ENCODE assay signal across 13 cellular contexts in the genomic region with DNA sequence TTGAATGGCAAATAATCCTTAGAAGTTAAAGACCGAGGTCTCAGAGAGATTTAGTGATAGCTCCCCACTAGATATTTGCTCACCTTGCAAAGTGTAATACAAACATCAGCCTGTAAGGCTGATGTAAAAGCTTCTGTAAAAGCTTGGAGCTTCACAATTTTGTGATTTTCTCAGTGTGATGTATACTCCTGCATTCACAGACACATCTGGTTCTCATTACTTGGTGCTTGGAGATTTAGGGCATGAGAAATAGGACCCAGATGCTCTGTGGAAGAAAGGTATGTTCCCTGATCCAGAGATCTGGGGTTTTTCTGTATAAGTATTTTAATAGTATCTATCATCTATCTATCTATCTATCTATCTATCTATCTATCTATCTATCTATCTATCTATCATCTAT.
DNase-seq lines count a peak whose midpoint lies in the region; ATAC-seq and TF ChIP-seq lines count a peak whose summit lies in the region.
"Had no signal": no experiment of that assay in that cellular context is flagged by ENCODE, and none has a peak within 500 bp of the region (broad histone marks: within the 10 kb centered on the region; RNA-seq: fewer than 3 reads in every experiment).

No MANE protein-coding gene starts in this region.

- no peak overlapping the region for H3K4me3 ChIP-seq in SK-N-MC
- H3K4me3 ChIP-seq: GM23338 had no signal

- ATAC-seq in GM19455 (IDR thresholded peaks at IDR 0.05; ENCODE audit: unreplicated experiment): no peak
- ATAC-seq: GM23338 had no signal

- H3K36me3 Mint-ChIP-seq in activated T-helper 1 cell treated with anti-CD3 and anti-CD28 coated beads, Interleukin-12 subunit alpha, Interleukin-12 subunit beta, Interleukin-2, Interleukin-4 antibody, amounts not matched to agents 30 ng/mL and 10 ng/mL and 1 ng/mL, durations not matched to agents 14 hours and 24 hours and 36 hours (ENCODE audit: low read depth): no peaks in the 10 kb centered on the region
- H3K36me3 Mint-ChIP-seq in osteocyte (ENCODE audit: unreplicated experiment): no peaks in the 10 kb centered on the region

- intact Hi-C loops in activated T-helper 1 cell treated with anti-CD3 and anti-CD28 coated beads, Interleukin-12 subunit alpha, Interleukin-12 subunit beta, Interleukin-2, Interleukin-4 antibody, amounts not matched to agents 30 ng/mL and 10 ng/mL and 1 ng/mL, durations not matched to agents 14 hours and 24 hours and 36 hours (cut with micrococcal nuclease): no loop called here

- H3K27ac ChIP-seq in SK-N-MC: no peak overlapping the region
- H3K27ac ChIP-seq: C4-2B had no signal

- H3K36me3 ChIP-seq in SK-N-MC (ENCODE audit: insufficient read depth, low read length): no peaks in the 10 kb centered on the region

- H3K27ac Mint-ChIP-seq in activated T-helper 1 cell treated with anti-CD3 and anti-CD28 coated beads, Interleukin-12 subunit alpha, Interleukin-12 subunit beta, Interleukin-2, Interleukin-4 antibody, amounts not matched to agents 30 ng/mL and 10 ng/mL and 1 ng/mL, durations not matched to agents 14 hours and 24 hours and 36 hours: no peak overlapping the region
- no peak overlapping the region for H3K27ac Mint-ChIP-seq in osteocyte (ENCODE audit: unreplicated experiment)
- H3K27ac Mint-ChIP-seq: CD4-positive, alpha-beta T cell; GM23338 had no signal

- no peaks in the 10 kb centered on the region for H3K27me3 Mint-ChIP-seq in activated T-helper 1 cell treated with anti-CD3 and anti-CD28 coated beads, Interleukin-12 subunit alpha, Interleukin-12 subunit beta, Interleukin-2, Interleukin-4 antibody, amounts not matched to agents 30 ng/mL and 10 ng/mL and 1 ng/mL, durations not matched to agents 14 hours and 24 hours and 36 hours (ENCODE audit: insufficient read depth)
- peaks cover 5% of the 10 kb centered on the region for H3K27me3 Mint-ChIP-seq in osteocyte (ENCODE audit: unreplicated experiment)
- H3K27me3 Mint-ChIP-seq: CD4-positive, alpha-beta T cell had no signal

- DNase-seq in SK-N-MC (ENCODE audit: low read depth, low spot score) (peak; percentile 53), amniotic stem cell (lab: John Stamatoyannopoulos, UW) (peak; percentile 21), fibroblast of peridontal ligament (ENCODE audit: extremely low read depth) (peak; percentile 16), osteocyte (ENCODE audit: extremely low spot score, unreplicated experiment) (no peak)
- DNase-seq in activated T-helper 1 cell treated with anti-CD3 and anti-CD28 coated beads, Interleukin-12 subunit alpha, Interleukin-12 subunit beta, Interleukin-2, Interleukin-4 antibody, amounts not matched to agents 30 ng/mL and 10 ng/mL and 1 ng/mL, durations not matched to agents 14 hours and 24 hours and 36 hours (ENCODE audit: low spot score): no peak
- DNase-seq: AML-193; Caco-2; CD4-positive, alpha-beta T cell; HCEC 1CT; IMR-90 had no signal

- no peak overlapping the region for H3K4me3 Mint-ChIP-seq in activated T-helper 1 cell treated with anti-CD3 and anti-CD28 coated beads, Interleukin-12 subunit alpha, Interleukin-12 subunit beta, Interleukin-2, Interleukin-4 antibody, amounts not matched to agents 30 ng/mL and 10 ng/mL and 1 ng/mL, durations not matched to agents 14 hours and 24 hours and 36 hours
- H3K4me3 Mint-ChIP-seq in osteocyte (ENCODE audit: unreplicated experiment): no peak overlapping the region
- H3K4me3 Mint-ChIP-seq: CD4-positive, alpha-beta T cell; GM23338 had no signal

- no peak for TF ChIP-seq CTCF in osteocyte (IDR thresholded peaks at IDR 0.05)

- no peaks in the 10 kb centered on the region for H3K4me1 Mint-ChIP-seq in activated T-helper 1 cell treated with anti-CD3 and anti-CD28 coated beads, Interleukin-12 subunit alpha, Interleukin-12 subunit beta, Interleukin-2, Interleukin-4 antibody, amounts not matched to agents 30 ng/mL and 10 ng/mL and 1 ng/mL, durations not matched to agents 14 hours and 24 hours and 36 hours (ENCODE audit: low read depth)
- H3K4me1 Mint-ChIP-seq in osteocyte (ENCODE audit: unreplicated experiment): no peaks in the 10 kb centered on the region
- H3K4me1 Mint-ChIP-seq: GM23338 had no signal

- no peak overlapping the region for H3K9ac ChIP-seq in SK-N-MC (ENCODE audit: insufficient read length)

- H3K9me3 ChIP-seq in SK-N-MC (ENCODE audit: low read depth, low read length): no peaks in the 10 kb centered on the region
- H3K9me3 ChIP-seq: Caco-2 had no signal

- peaks cover 4% of the 10 kb centered on the region for H3K9me3 Mint-ChIP-seq in activated T-helper 1 cell treated with anti-CD3 and anti-CD28 coated beads, Interleukin-12 subunit alpha, Interleukin-12 subunit beta, Interleukin-2, Interleukin-4 antibody, amounts not matched to agents 30 ng/mL and 10 ng/mL and 1 ng/mL, durations not matched to agents 14 hours and 24 hours and 36 hours
- H3K9me3 Mint-ChIP-seq in osteocyte (ENCODE audit: unreplicated experiment): no peaks in the 10 kb centered on the region

Comparison
In these comparisons a context has a peak if more than half of its experiments do, and no peak if none do; other contexts are left out.
1. DNase-seq: peak in SK-N-MC (single experiment), amniotic stem cell (single experiment) and fibroblast of peridontal ligament (single experiment); none in activated T-helper 1 cell treated with anti-CD3 and anti-CD28 coated beads, Interleukin-12 subunit alpha, Interleukin-12 subunit beta, Interleukin-2, Interleukin-4 antibody, amounts not matched to agents 30 ng/mL and 10 ng/mL and 1 ng/mL, durations not matched to agents 14 hours and 24 hours and 36 hours (single experiment) and osteocyte (single experiment).